Comparison of ENCODE assay signal across 17 cellular contexts in the genomic region with DNA sequence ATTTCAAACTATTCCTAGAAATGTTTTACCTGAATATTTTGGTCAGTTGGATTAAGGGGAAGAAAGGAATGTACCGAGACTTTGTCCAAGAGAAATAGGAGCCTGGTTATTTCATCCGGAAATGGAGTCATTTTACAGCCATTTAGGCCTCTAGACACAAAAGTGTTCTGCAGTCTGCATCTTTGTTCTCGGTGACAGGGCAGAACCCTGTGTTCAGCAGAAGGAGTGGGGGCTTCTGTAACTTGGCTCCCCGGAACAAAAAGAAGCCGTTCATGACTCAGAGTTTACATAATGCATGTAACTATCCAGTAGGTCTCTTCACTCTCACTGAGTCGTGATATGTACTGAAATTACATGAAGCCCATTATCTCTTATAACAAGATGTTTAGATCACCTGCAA. TPM values are rescaled to one million over a fixed set of nuclear protein-coding genes. Genes with fewer than 3 reads are reported as not detected.
DNase-seq lines count a peak whose midpoint lies in the region; ATAC-seq and TF ChIP-seq lines count a peak whose summit lies in the region.
"Had no signal": no experiment of that assay in that cellular context is flagged by ENCODE, and none has a peak within 500 bp of the region (broad histone marks: within the 10 kb centered on the region; RNA-seq: fewer than 3 reads in every experiment).

No MANE protein-coding gene starts in this region.

- ATAC-seq in GM21381 (IDR thresholded peaks at IDR 0.05; ENCODE audit: unreplicated experiment) (no peak), GM19395 (IDR thresholded peaks at IDR 0.05; ENCODE audit: unreplicated experiment) (no peak), HG03095 (IDR thresholded peaks at IDR 0.05; ENCODE audit: unreplicated experiment) (no peak)
- ATAC-seq: mucosa of descending colon; stimulated activated memory B cell treated with anti-CD40 and anti-IgM and Interleukin-4, amounts not matched to agents 10 μg/mL and 1 μg/mL and 100 μg/mL, for 72 hours had no signal

- peaks cover 35% of the 10 kb centered on the region for H3K4me1 Mint-ChIP-seq in chondrocyte (ENCODE audit: low read depth)
- H3K4me1 Mint-ChIP-seq in mesothelial cell of epicardium, result peaks cover 22% of the 10 kb centered on the region
- H3K4me1 Mint-ChIP-seq: activated B cell treated with CpG ODN at 0.5 μM for 24 hours; activated naive CD4-positive, alpha-beta T cell treated with anti-CD3 and anti-CD28 coated beads, Interleukin-2, amount 50 U/mL, for 24 hours; stimulated activated memory B cell treated with anti-CD40 and anti-IgM and Interleukin-4, amounts not matched to agents 10 μg/mL and 1 μg/mL and 100 μg/mL, for 72 hours had no signal

- DNase-seq in AG20443 (ENCODE audit: low spot score) (peak; percentile 17), NCI-H69 (lab: John Stamatoyannopoulos, UW) (peak; percentile 53), chondrocyte (ENCODE audit: low spot score) (no peak), mesothelial cell of epicardium (ENCODE audit: low spot score in 2 of 2, unreplicated experiment in 2 of 2) (no peak), GDM1 (lab: John Stamatoyannopoulos, UW) (no peak)
- DNase-seq: activated B cell treated with CpG ODN at 0.5 μM for 24 hours; Calu3; colonic mucosa; mucosa of descending colon; NCI-H187 treated with DMSO at 0.1 percent for 48 hours; stimulated activated CD4-positive, alpha-beta T cell treated with anti-CD3 and anti-CD28 coated beads, Interleukin-4, amount 100 ng/mL, for 4 hours; upper lobe of left lung had no signal

- H3K9me3 Mint-ChIP-seq in chondrocyte (ENCODE audit: low read depth) (no peaks in the 10 kb centered on the region), mesothelial cell of epicardium (no peaks in the 10 kb centered on the region)
- H3K9me3 Mint-ChIP-seq: activated B cell treated with CpG ODN at 0.5 μM for 24 hours; activated naive CD4-positive, alpha-beta T cell treated with anti-CD3 and anti-CD28 coated beads, Interleukin-2, amount 50 U/mL, for 24 hours; stimulated activated memory B cell treated with anti-CD40 and anti-IgM and Interleukin-4, amounts not matched to agents 10 μg/mL and 1 μg/mL and 100 μg/mL, for 72 hours had no signal

- H3K4me3 Mint-ChIP-seq in chondrocyte (ENCODE audit: unreplicated experiment) (peak overlapping the region; percentile 23), mesothelial cell of epicardium (no peak overlapping the region)
- H3K4me3 Mint-ChIP-seq: activated B cell treated with CpG ODN at 0.5 μM for 24 hours; activated naive CD4-positive, alpha-beta T cell treated with anti-CD3 and anti-CD28 coated beads, Interleukin-2, amount 50 U/mL, for 24 hours; stimulated activated memory B cell treated with anti-CD40 and anti-IgM and Interleukin-4, amounts not matched to agents 10 μg/mL and 1 μg/mL and 100 μg/mL, for 72 hours had no signal

- H3K27me3 Mint-ChIP-seq in chondrocyte (ENCODE audit: low read depth), result no peaks in the 10 kb centered on the region
- H3K27me3 Mint-ChIP-seq in mesothelial cell of epicardium (ENCODE audit: low read depth), result no peaks in the 10 kb centered on the region
- H3K27me3 Mint-ChIP-seq: stimulated activated memory B cell treated with anti-CD40 and anti-IgM and Interleukin-4, amounts not matched to agents 10 μg/mL and 1 μg/mL and 100 μg/mL, for 72 hours had no signal

- no peaks in the 10 kb centered on the region for H3K36me3 Mint-ChIP-seq in chondrocyte (ENCODE audit: low read depth)
- no peaks in the 10 kb centered on the region for H3K36me3 Mint-ChIP-seq in mesothelial cell of epicardium
- H3K36me3 Mint-ChIP-seq: stimulated activated memory B cell treated with anti-CD40 and anti-IgM and Interleukin-4, amounts not matched to agents 10 μg/mL and 1 μg/mL and 100 μg/mL, for 72 hours had no signal

- H3K27ac Mint-ChIP-seq in chondrocyte (ENCODE audit: unreplicated experiment) (peak overlapping the region; percentile 90), mesothelial cell of epicardium (peak overlapping the region; percentile 83)
- H3K27ac Mint-ChIP-seq: activated B cell treated with CpG ODN at 0.5 μM for 24 hours; activated naive CD4-positive, alpha-beta T cell treated with anti-CD3 and anti-CD28 coated beads, Interleukin-2, amount 50 U/mL, for 24 hours; stimulated activated memory B cell treated with anti-CD40 and anti-IgM and Interleukin-4, amounts not matched to agents 10 μg/mL and 1 μg/mL and 100 μg/mL, for 72 hours had no signal

- no peak for TF ChIP-seq CTCF in chondrocyte (IDR thresholded peaks at IDR 0.05)
- no peak for TF ChIP-seq CTCF in mesothelial cell of epicardium (IDR thresholded peaks at IDR 0.05; ENCODE audit: unreplicated experiment)

RNA-seq across cellular contexts. Expression of a gene that starts 21.6 kb away (rescaled TPM):
- total RNA-seq in chondrocyte (34.3 to 52.4 TPM (median 34.4 TPM) in 3 replicates), mesothelial cell of epicardium (94.1 to 96.6 TPM (median 94.7 TPM) in 3 replicates)

Comparison
In these comparisons a context has a peak if more than half of its experiments do, and no peak if none do; other contexts are left out.
1. DNase-seq: peak in AG20443 (single experiment) and NCI-H69 (single experiment); none in chondrocyte (single experiment), mesothelial cell of epicardium (0 of 2) and GDM1 (single experiment).